In the genomic region with DNA sequence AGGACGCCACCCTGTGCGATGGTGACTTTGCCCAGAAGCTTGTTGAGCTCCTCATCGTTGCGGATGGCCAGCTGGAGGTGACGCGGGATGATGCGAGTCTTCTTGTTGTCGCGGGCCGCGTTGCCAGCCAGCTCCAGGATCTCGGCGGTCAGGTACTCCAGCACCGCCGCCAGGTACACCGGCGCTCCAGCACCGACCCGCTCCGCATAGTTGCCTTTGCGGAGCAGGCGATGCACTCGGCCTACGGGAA, we compare ENCODE assay signal across 8 cellular contexts.
DNase-seq lines count a peak whose midpoint lies in the region; ATAC-seq and TF ChIP-seq lines count a peak whose summit lies in the region.
"Not testable (repeated sequence)": the region's sequence is repeated elsewhere in the genome, so short reads cannot be mapped to it uniquely, and the experiment has no call there.

No MANE protein-coding gene starts in this region.

- not testable (repeated sequence) for H3K36me3 ChIP-seq in BLaER1 treated with 17β-estradiol and CSF1 and Interleukin-3, amounts not matched to agents 10 nM and 100 nM; muscle layer of duodenum (ENCODE audit: control insufficient read depth in 1 of 2, insufficient read depth in 2 of 2, low read length in 2 of 2)

- intact Hi-C loops in Right ventricle myocardium superior (cut with DNase I) = not testable (repeated sequence)

- not testable (repeated sequence) for H3K9me3 ChIP-seq in BLaER1 treated with 17β-estradiol and CSF1 and Interleukin-3, amounts not matched to agents 10 nM and 100 nM (replicated peaks in 1 of 11); muscle layer of duodenum (ENCODE audit: control insufficient read depth in 1 of 2, low read length in 2 of 2)

- H3K27ac ChIP-seq in BLaER1 treated with 17β-estradiol and CSF1 and Interleukin-3, amounts not matched to agents 10 nM and 100 nM = peak overlapping the region in 10 of 11 experiments; percentile 65 to 98 (median 96); a peak in 20 of 22 replicates
- not testable (repeated sequence) for H3K27ac ChIP-seq in muscle layer of duodenum (ENCODE audit: low read length)

- H4K20me1 ChIP-seq in BLaER1 treated with 17β-estradiol and CSF1 and Interleukin-3, amounts not matched to agents 10 nM and 100 nM = not testable (repeated sequence)

- peak overlapping the region; percentile 11 to 98 (median 90); a peak in 21 of 22 replicates for H3K9ac ChIP-seq in BLaER1 treated with 17β-estradiol and CSF1 and Interleukin-3, amounts not matched to agents 10 nM and 100 nM

- not testable (repeated sequence) for H3K27me3 Mint-ChIP-seq in T-cell; stimulated activated memory B cell treated with anti-CD40 and anti-IgM and Interleukin-4, amounts not matched to agents 10 μg/mL and 1 μg/mL and 100 μg/mL, for 72 hours
- H3K27me3 Mint-ChIP-seq in brain = peaks cover 11% of the 10 kb centered on the region

- H3K4me3 Mint-ChIP-seq in T-cell (peak overlapping the region; percentile 79 to 83 (median 82)), brain (peak overlapping the region; percentile 86 to 93 (median 92))
- H3K4me3 Mint-ChIP-seq in stimulated activated memory B cell treated with anti-CD40 and anti-IgM and Interleukin-4, amounts not matched to agents 10 μg/mL and 1 μg/mL and 100 μg/mL, for 72 hours = peak overlapping the region; percentile 82

- CTCF ChIA-PET in T-cell (lab: Charles Lee) = interaction anchor here in 1 of 2 donors (0.7 to 1.6 kb wide), 7 partner anchors 10 to 1788 kb away, joined by 3 to 10 read pairs (median 4); a partner anchor contains a TSS

- H3K4me1 ChIP-seq in BLaER1 treated with 17β-estradiol and CSF1 and Interleukin-3, amounts not matched to agents 10 nM and 100 nM = peaks cover 38 to 54% (median 48%) of the 10 kb centered on the region in 10 experiments
- peaks cover 5 to 11% of the 10 kb centered on the region in 2 donors for H3K4me1 ChIP-seq in muscle layer of duodenum (ENCODE audit: control insufficient read depth in 1 of 2, insufficient read depth in 2 of 2, low read length in 2 of 2)

- peak; percentile 14 for ATAC-seq in GM19395 (IDR thresholded peaks at IDR 0.05; ENCODE audit: unreplicated experiment)
- ATAC-seq in HG03066 (IDR thresholded peaks at IDR 0.05; ENCODE audit: low read depth, unreplicated experiment) = peak; percentile 8
- ATAC-seq in T-cell (replicated peaks in 1 of 4) = peak; percentile 30 to 37 (median 35)
- peak; percentile 22 for ATAC-seq in Right ventricle myocardium superior (ENCODE audit: poor library complexity)
- not testable (repeated sequence) for ATAC-seq in stimulated activated memory B cell treated with anti-CD40 and anti-IgM and Interleukin-4, amounts not matched to agents 10 μg/mL and 1 μg/mL and 100 μg/mL, for 72 hours

- H3K4me1 Mint-ChIP-seq in T-cell (peaks cover 27 to 39% (median 37%) of the 10 kb centered on the region in 3 donors), brain (peaks cover 51% of the 10 kb centered on the region)
- H3K4me1 Mint-ChIP-seq in stimulated activated memory B cell treated with anti-CD40 and anti-IgM and Interleukin-4, amounts not matched to agents 10 μg/mL and 1 μg/mL and 100 μg/mL, for 72 hours = peaks cover 44% of the 10 kb centered on the region

- POLR2A ChIA-PET in T-cell (lab: Charles Lee) = interaction anchor here (0.6 to 2.4 kb wide), 10 partner anchors 10 to 1771 kb away, joined by 3 to 35 read pairs (median 12); a partner anchor contains a TSS

- H3K9me3 Mint-ChIP-seq in T-cell; brain; stimulated activated memory B cell treated with anti-CD40 and anti-IgM and Interleukin-4, amounts not matched to agents 10 μg/mL and 1 μg/mL and 100 μg/mL, for 72 hours: not testable (repeated sequence)

- not testable (repeated sequence) for DNase-seq in T-cell, Right ventricle myocardium superior

- H3K4me2 ChIP-seq in BLaER1 treated with 17β-estradiol and CSF1 and Interleukin-3, amounts not matched to agents 10 nM and 100 nM = peak overlapping the region; percentile 75 to 96 (median 85)

- not testable (repeated sequence) for H3K36me3 Mint-ChIP-seq in T-cell; brain; stimulated activated memory B cell treated with anti-CD40 and anti-IgM and Interleukin-4, amounts not matched to agents 10 μg/mL and 1 μg/mL and 100 μg/mL, for 72 hours

- TF ChIP-seq CTCF in brain (conservative IDR thresholded peaks at IDR 0.05) = not testable (repeated sequence)

- H3K27ac Mint-ChIP-seq in T-cell = peak overlapping the region; percentile 84 to 90
- peak overlapping the region; percentile 72 to 96 (median 95) for H3K27ac Mint-ChIP-seq in brain
- H3K27ac Mint-ChIP-seq in stimulated activated memory B cell treated with anti-CD40 and anti-IgM and Interleukin-4, amounts not matched to agents 10 μg/mL and 1 μg/mL and 100 μg/mL, for 72 hours = peak overlapping the region; percentile 92

- peak overlapping the region; percentile 49 to 71 (median 62) for H3K4me3 ChIP-seq in BLaER1 treated with 17β-estradiol and CSF1 and Interleukin-3, amounts not matched to agents 10 nM and 100 nM
- H3K4me3 ChIP-seq in muscle layer of duodenum (ENCODE audit: low read depth in 1 of 2, low read length in 2 of 2) = peak overlapping the region; percentile 34 to 43

- not testable (repeated sequence) for H3K27me3 ChIP-seq in BLaER1 treated with 17β-estradiol and CSF1 and Interleukin-3, amounts not matched to agents 10 nM and 100 nM; muscle layer of duodenum (ENCODE audit: low read depth, low read length)
